ENCODE assay signal across 1 cellular context in the genomic region with DNA sequence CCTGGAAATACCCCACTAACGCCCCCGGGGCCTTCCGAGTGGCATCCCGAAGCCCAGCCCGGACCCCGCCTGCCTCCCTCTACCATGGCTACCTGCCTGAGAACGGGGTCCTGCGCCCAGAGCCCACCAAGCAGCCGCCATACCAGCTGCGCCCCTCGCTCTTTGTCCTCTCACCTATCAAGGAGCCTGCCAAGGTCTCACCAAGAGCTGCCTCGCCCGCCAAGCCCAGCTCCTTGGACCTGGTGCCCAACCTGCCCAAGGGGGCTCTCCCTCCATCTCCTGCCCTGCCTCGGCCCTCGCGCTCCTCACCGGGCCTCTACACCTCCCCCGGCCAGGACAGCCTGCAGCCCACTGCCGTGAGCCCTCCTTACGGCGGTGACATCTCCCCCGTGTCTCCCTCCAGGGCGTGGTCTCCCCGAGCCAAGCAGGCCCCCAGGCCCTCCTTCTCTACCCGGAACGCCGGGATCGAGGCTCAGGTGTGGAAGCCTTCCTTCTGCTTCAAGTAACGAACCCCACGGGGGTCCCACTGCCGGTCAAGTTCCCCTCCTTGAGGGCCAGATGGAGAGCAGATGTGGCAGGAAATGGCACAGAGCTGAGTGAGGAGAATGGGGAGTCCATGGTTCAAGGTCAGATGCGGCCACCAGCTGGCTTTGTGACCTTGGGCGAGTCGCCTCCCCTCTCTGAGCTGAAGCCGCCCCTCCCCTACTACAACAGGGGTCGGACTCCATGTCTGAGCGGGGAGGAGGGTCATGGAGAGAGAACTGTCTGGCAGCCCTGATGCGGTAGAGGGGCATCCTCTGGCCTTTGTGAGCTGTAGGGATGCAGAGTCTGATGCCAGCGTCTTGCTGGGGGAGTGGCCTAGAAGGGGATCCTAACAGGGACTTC.
TF ChIP-seq lines count a peak whose summit lies in the region.

No MANE protein-coding gene starts in this region.

TF ChIP-seq in HepG2, 621 proteins besides CTCF, POLR2A, EP300 and RAD21 (continues in another document):
- TF ChIP-seq, protein P1, sequence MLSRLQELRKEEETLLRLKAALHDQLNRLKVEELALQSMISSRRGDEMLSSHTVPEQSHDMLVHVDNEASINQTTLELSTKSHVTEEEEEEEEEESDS (CRISPR knock-in tag; IDR thresholded peaks at IDR 0.05; ENCODE audit: borderline replicate concordance): no peak
- TF ChIP-seq SNAI1 (CRISPR knock-in tag; IDR thresholded peaks at IDR 0.05; ENCODE audit: borderline replicate concordance) (no peak), ZNF768 (CRISPR knock-in tag; IDR thresholded peaks at IDR 0.05) (peak; percentile 92), NONO (IDR thresholded peaks at IDR 0.05) (no peak), NONO (CRISPR knock-in tag; conservative IDR thresholded peaks at IDR 0.05) (no peak), ZNF709 (CRISPR knock-in tag; IDR thresholded peaks at IDR 0.05) (no peak), RARG (CRISPR knock-in tag; IDR thresholded peaks at IDR 0.05; ENCODE audit: low read depth) (no peak), MYNN (CRISPR knock-in tag; IDR thresholded peaks at IDR 0.05; ENCODE audit: low read depth) (no peak), MYC (CRISPR knock-in tag; IDR thresholded peaks at IDR 0.05; ENCODE audit: borderline replicate concordance) (no peak), NFE2L1 (CRISPR knock-in tag; IDR thresholded peaks at IDR 0.05; ENCODE audit: borderline replicate concordance) (no peak), ZMYM3 (CRISPR knock-in tag; IDR thresholded peaks at IDR 0.05) (peak; percentile 24; the same call in 1 of the 2 replicates), ZNF552 (CRISPR knock-in tag; IDR thresholded peaks at IDR 0.05; ENCODE audit: borderline replicate concordance) (no peak), ZNF619 (CRISPR knock-in tag; IDR thresholded peaks at IDR 0.05) (no peak), CBX5 (CRISPR knock-in tag; IDR thresholded peaks at IDR 0.05; ENCODE audit: borderline replicate concordance) (no peak), TARDBP (CRISPR knock-in tag; IDR thresholded peaks at IDR 0.05) (no peak), ZNF879 (CRISPR knock-in tag; IDR thresholded peaks at IDR 0.05) (no peak), SOX5 (CRISPR knock-in tag; IDR thresholded peaks at IDR 0.05; ENCODE audit: borderline replicate concordance) (no peak), CCDC6 (CRISPR knock-in tag; IDR thresholded peaks at IDR 0.05) (no peak), KDM4B (CRISPR knock-in tag; IDR thresholded peaks at IDR 0.05) (no peak), DNMT3B (CRISPR knock-in tag; conservative IDR thresholded peaks at IDR 0.05) (no peak), ZNF556 (CRISPR knock-in tag; IDR thresholded peaks at IDR 0.05; ENCODE audit: borderline replicate concordance) (no peak), STAG1 (CRISPR knock-in tag; IDR thresholded peaks at IDR 0.05) (no peak), ZFP90 (CRISPR knock-in tag; IDR thresholded peaks at IDR 0.05; ENCODE audit: borderline replicate concordance) (no peak), ESRRA (CRISPR knock-in tag; IDR thresholded peaks at IDR 0.05; ENCODE audit: low read depth) (peak; percentile 87), ZNF644 (CRISPR knock-in tag; IDR thresholded peaks at IDR 0.05; ENCODE audit: low read depth) (no peak)
- TF ChIP-seq, protein P2, sequence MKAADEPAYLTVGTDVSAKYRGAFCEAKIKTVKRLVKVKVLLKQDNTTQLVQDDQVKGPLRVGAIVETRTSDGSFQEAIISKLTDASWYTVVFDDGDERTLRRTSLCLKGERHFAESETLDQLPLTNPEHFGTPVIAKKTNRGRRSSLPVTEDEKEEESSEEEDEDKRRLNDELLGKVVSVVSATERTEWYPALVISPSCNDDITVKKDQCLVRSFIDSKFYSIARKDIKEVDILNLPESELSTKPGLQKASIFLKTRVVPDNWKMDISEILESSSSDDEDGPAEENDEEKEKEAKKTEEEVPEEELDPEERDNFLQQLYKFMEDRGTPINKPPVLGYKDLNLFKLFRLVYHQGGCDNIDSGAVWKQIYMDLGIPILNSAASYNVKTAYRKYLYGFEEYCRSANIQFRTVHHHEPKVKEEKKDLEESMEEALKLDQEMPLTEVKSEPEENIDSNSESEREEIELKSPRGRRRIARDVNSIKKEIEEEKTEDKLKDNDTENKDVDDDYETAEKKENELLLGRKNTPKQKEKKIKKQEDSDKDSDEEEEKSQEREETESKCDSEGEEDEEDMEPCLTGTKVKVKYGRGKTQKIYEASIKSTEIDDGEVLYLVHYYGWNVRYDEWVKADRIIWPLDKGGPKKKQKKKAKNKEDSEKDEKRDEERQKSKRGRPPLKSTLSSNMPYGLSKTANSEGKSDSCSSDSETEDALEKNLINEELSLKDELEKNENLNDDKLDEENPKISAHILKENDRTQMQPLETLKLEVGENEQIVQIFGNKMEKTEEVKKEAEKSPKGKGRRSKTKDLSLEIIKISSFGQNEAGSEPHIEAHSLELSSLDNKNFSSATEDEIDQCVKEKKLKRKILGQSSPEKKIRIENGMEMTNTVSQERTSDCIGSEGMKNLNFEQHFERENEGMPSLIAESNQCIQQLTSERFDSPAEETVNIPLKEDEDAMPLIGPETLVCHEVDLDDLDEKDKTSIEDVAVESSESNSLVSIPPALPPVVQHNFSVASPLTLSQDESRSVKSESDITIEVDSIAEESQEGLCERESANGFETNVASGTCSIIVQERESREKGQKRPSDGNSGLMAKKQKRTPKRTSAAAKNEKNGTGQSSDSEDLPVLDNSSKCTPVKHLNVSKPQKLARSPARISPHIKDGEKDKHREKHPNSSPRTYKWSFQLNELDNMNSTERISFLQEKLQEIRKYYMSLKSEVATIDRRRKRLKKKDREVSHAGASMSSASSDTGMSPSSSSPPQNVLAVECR (CRISPR knock-in tag; IDR thresholded peaks at IDR 0.05; ENCODE audit: borderline replicate concordance): no peak
- TF ChIP-seq, protein P3, sequence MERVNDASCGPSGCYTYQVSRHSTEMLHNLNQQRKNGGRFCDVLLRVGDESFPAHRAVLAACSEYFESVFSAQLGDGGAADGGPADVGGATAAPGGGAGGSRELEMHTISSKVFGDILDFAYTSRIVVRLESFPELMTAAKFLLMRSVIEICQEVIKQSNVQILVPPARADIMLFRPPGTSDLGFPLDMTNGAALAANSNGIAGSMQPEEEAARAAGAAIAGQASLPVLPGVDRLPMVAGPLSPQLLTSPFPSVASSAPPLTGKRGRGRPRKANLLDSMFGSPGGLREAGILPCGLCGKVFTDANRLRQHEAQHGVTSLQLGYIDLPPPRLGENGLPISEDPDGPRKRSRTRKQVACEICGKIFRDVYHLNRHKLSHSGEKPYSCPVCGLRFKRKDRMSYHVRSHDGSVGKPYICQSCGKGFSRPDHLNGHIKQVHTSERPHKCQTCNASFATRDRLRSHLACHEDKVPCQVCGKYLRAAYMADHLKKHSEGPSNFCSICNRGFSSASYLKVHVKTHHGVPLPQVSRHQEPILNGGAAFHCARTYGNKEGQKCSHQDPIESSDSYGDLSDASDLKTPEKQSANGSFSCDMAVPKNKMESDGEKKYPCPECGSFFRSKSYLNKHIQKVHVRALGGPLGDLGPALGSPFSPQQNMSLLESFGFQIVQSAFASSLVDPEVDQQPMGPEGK (CRISPR knock-in tag; IDR thresholded peaks at IDR 0.05): 0 out of 2 replicates have a peak, but pooled peaks have one; percentile 14
- TF ChIP-seq, protein P4, sequence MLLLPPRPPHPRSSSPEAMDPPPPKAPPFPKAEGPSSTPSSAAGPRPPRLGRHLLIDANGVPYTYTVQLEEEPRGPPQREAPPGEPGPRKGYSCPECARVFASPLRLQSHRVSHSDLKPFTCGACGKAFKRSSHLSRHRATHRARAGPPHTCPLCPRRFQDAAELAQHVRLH (CRISPR knock-in tag; IDR thresholded peaks at IDR 0.05; ENCODE audit: borderline replicate concordance, low read depth): no peak
- TF ChIP-seq, protein P5, sequence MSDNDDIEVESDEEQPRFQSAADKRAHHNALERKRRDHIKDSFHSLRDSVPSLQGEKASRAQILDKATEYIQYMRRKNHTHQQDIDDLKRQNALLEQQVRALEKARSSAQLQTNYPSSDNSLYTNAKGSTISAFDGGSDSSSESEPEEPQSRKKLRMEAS (IDR thresholded peaks at IDR 0.05): no peak
- TF ChIP-seq, protein P6, sequence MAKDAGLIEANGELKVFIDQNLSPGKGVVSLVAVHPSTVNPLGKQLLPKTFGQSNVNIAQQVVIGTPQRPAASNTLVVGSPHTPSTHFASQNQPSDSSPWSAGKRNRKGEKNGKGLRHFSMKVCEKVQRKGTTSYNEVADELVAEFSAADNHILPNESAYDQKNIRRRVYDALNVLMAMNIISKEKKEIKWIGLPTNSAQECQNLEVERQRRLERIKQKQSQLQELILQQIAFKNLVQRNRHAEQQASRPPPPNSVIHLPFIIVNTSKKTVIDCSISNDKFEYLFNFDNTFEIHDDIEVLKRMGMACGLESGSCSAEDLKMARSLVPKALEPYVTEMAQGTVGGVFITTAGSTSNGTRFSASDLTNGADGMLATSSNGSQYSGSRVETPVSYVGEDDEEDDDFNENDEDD (CRISPR knock-in tag; IDR thresholded peaks at IDR 0.05; ENCODE audit: borderline replicate concordance): no peak
- TF ChIP-seq, protein P7, sequence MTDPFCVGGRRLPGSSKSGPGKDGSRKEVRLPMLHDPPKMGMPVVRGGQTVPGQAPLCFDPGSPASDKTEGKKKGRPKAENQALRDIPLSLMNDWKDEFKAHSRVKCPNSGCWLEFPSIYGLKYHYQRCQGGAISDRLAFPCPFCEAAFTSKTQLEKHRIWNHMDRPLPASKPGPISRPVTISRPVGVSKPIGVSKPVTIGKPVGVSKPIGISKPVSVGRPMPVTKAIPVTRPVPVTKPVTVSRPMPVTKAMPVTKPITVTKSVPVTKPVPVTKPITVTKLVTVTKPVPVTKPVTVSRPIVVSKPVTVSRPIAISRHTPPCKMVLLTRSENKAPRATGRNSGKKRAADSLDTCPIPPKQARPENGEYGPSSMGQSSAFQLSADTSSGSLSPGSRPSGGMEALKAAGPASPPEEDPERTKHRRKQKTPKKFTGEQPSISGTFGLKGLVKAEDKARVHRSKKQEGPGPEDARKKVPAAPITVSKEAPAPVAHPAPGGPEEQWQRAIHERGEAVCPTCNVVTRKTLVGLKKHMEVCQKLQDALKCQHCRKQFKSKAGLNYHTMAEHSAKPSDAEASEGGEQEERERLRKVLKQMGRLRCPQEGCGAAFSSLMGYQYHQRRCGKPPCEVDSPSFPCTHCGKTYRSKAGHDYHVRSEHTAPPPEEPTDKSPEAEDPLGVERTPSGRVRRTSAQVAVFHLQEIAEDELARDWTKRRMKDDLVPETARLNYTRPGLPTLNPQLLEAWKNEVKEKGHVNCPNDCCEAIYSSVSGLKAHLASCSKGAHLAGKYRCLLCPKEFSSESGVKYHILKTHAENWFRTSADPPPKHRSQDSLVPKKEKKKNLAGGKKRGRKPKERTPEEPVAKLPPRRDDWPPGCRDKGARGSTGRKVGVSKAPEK (CRISPR knock-in tag; IDR thresholded peaks at IDR 0.05; ENCODE audit: borderline replicate concordance): no peak
- TF ChIP-seq, protein P8, sequence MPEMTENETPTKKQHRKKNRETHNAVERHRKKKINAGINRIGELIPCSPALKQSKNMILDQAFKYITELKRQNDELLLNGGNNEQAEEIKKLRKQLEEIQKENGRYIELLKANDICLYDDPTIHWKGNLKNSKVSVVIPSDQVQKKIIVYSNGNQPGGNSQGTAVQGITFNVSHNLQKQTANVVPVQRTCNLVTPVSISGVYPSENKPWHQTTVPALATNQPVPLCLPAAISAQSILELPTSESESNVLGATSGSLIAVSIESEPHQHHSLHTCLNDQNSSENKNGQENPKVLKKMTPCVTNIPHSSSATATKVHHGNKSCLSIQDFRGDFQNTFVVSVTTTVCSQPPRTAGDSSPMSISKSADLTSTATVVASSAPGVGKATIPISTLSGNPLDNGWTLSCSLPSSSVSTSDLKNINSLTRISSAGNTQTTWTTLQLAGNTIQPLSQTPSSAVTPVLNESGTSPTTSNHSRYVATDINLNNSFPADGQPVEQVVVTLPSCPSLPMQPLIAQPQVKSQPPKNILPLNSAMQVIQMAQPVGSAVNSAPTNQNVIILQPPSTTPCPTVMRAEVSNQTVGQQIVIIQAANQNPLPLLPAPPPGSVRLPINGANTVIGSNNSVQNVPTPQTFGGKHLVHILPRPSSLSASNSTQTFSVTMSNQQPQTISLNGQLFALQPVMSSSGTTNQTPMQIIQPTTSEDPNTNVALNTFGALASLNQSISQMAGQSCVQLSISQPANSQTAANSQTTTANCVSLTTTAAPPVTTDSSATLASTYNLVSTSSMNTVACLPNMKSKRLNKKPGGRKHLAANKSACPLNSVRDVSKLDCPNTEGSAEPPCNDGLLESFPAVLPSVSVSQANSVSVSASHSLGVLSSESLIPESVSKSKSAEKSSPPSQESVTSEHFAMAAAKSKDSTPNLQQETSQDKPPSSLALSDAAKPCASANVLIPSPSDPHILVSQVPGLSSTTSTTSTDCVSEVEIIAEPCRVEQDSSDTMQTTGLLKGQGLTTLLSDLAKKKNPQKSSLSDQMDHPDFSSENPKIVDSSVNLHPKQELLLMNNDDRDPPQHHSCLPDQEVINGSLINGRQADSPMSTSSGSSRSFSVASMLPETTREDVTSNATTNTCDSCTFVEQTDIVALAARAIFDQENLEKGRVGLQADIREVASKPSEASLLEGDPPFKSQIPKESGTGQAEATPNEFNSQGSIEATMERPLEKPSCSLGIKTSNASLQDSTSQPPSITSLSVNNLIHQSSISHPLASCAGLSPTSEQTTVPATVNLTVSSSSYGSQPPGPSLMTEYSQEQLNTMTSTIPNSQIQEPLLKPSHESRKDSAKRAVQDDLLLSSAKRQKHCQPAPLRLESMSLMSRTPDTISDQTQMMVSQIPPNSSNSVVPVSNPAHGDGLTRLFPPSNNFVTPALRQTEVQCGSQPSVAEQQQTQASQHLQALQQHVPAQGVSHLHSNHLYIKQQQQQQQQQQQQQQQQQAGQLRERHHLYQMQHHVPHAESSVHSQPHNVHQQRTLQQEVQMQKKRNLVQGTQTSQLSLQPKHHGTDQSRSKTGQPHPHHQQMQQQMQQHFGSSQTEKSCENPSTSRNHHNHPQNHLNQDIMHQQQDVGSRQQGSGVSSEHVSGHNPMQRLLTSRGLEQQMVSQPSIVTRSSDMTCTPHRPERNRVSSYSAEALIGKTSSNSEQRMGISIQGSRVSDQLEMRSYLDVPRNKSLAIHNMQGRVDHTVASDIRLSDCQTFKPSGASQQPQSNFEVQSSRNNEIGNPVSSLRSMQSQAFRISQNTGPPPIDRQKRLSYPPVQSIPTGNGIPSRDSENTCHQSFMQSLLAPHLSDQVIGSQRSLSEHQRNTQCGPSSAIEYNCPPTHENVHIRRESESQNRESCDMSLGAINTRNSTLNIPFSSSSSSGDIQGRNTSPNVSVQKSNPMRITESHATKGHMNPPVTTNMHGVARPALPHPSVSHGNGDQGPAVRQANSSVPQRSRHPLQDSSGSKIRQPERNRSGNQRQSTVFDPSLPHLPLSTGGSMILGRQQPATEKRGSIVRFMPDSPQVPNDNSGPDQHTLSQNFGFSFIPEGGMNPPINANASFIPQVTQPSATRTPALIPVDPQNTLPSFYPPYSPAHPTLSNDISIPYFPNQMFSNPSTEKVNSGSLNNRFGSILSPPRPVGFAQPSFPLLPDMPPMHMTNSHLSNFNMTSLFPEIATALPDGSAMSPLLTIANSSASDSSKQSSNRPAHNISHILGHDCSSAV (CRISPR knock-in tag; IDR thresholded peaks at IDR 0.05; ENCODE audit: borderline replicate concordance): no peak
- TF ChIP-seq, protein P9, sequence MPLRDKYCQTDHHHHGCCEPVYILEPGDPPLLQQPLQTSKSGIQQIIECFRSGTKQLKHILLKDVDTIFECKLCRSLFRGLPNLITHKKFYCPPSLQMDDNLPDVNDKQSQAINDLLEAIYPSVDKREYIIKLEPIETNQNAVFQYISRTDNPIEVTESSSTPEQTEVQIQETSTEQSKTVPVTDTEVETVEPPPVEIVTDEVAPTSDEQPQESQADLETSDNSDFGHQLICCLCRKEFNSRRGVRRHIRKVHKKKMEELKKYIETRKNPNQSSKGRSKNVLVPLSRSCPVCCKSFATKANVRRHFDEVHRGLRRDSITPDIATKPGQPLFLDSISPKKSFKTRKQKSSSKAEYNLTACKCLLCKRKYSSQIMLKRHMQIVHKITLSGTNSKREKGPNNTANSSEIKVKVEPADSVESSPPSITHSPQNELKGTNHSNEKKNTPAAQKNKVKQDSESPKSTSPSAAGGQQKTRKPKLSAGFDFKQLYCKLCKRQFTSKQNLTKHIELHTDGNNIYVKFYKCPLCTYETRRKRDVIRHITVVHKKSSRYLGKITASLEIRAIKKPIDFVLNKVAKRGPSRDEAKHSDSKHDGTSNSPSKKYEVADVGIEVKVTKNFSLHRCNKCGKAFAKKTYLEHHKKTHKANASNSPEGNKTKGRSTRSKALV (CRISPR knock-in tag; IDR thresholded peaks at IDR 0.05): no peak
